Comparison of ENCODE assay signal across 17 cellular contexts in genomic region chr7:155371331-155371883, GRCh38.
"Had no signal": no experiment of that assay in that cellular context is flagged by ENCODE, and none has a peak within 500 bp of the region (broad histone marks: within the 10 kb centered on the region; RNA-seq: fewer than 3 reads in every experiment).

No MANE protein-coding gene starts in this region.

- H3K36me3 Mint-ChIP-seq: activated naive CD4-positive, alpha-beta T cell treated with anti-CD3 and anti-CD28 coated beads, Interleukin-2, amount 50 U/mL, for 24 hours; immature natural killer cell had no signal

- H3K27ac Mint-ChIP-seq: activated CD4-positive, alpha-beta T cell treated with anti-CD3 and anti-CD28 coated beads, Interleukin-2, amount 10 ng/mL, durations not matched to agents 24 days and 14 days; activated naive CD4-positive, alpha-beta T cell treated with anti-CD3 and anti-CD28 coated beads, Interleukin-2, amount 50 U/mL, for 24 hours; activated T-helper 2 cell treated with anti-CD3 and anti-CD28 coated beads, Interferon-gamma antibody, Interleukin-2, Interleukin-4, amounts not matched to agents 10 μg/mL and 5 μg/mL and 100 μg/mL, durations not matched to agents 14 hours and 24 hours and 36 hours; dendritic cell treated with granulocyte-macrophage colony-stimulating factor and Interleukin-4, amounts not matched to agents 40 ng/mL and 50 ng/mL, for 4 days; effector memory CD8-positive, alpha-beta T cell; immature natural killer cell; nephron had no signal

- H3K36me3 ChIP-seq: ovary, thyroid gland, vagina had no signal

- H3K4me3 ChIP-seq: body of pancreas, ovary, thyroid gland, vagina had no signal

- H3K4me3 Mint-ChIP-seq: activated CD4-positive, alpha-beta T cell treated with anti-CD3 and anti-CD28 coated beads, Interleukin-2, amount 10 ng/mL, durations not matched to agents 24 days and 14 days; activated naive CD4-positive, alpha-beta T cell treated with anti-CD3 and anti-CD28 coated beads, Interleukin-2, amount 50 U/mL, for 24 hours; central memory CD8-positive, alpha-beta T cell; effector memory CD8-positive, alpha-beta T cell; nephron had no signal

- H3K9me3 ChIP-seq: body of pancreas, ovary, thyroid gland, vagina had no signal

- H3K27ac ChIP-seq: body of pancreas, ovary, thyroid gland, vagina had no signal

- H3K9me3 Mint-ChIP-seq: activated CD4-positive, alpha-beta T cell treated with anti-CD3 and anti-CD28 coated beads, Interleukin-2, amount 10 ng/mL, durations not matched to agents 24 days and 14 days; activated naive CD4-positive, alpha-beta T cell treated with anti-CD3 and anti-CD28 coated beads, Interleukin-2, amount 50 U/mL, for 24 hours; activated T-helper 2 cell treated with anti-CD3 and anti-CD28 coated beads, Interferon-gamma antibody, Interleukin-2, Interleukin-4, amounts not matched to agents 10 μg/mL and 5 μg/mL and 100 μg/mL, durations not matched to agents 14 hours and 24 hours and 36 hours; central memory CD8-positive, alpha-beta T cell; dendritic cell treated with granulocyte-macrophage colony-stimulating factor and Interleukin-4, amounts not matched to agents 40 ng/mL and 50 ng/mL, for 4 days; effector memory CD8-positive, alpha-beta T cell had no signal

- H3K27me3 ChIP-seq: ovary had no signal

- DNase-seq: activated CD4-positive, alpha-beta T cell treated with anti-CD3 and anti-CD28 coated beads, Interleukin-2, amount 10 ng/mL, durations not matched to agents 24 days and 14 days; activated CD8-positive, alpha-beta memory T cell treated with anti-CD3 and anti-CD28 coated beads for 24 hours; activated T-cell treated with anti-CD3 and anti-CD28 coated beads for 4 hours; body of pancreas; effector memory CD8-positive, alpha-beta T cell; erythroblast; immature natural killer cell; mammary epithelial cell; ovary; T1000; thyroid gland had no signal
